9 cellular contexts compared by ENCODE assay signal in genomic region chr13:113862191-113862765, GRCh38. TPM values are rescaled to one million over a fixed set of nuclear protein-coding genes. Genes with fewer than 3 reads are reported as not detected.
DNase-seq lines count a peak whose midpoint lies in the region; ATAC-seq, FAIRE-seq and TF ChIP-seq lines count a peak whose summit lies in the region.
"Had no signal": no experiment of that assay in that cellular context is flagged by ENCODE, and none has a peak within 500 bp of the region (broad histone marks: within the 10 kb centered on the region; RNA-seq: fewer than 3 reads in every experiment).

No MANE protein-coding gene starts in this region.

- TF ChIP-seq POLR2A in right lobe of liver (IDR thresholded peaks at IDR 0.05): no peak
- no peak for TF ChIP-seq POLR2A in HepG2 (IDR thresholded peaks at IDR 0.05; ENCODE audit: insufficient read depth in 1 of 2, low read depth in 2 of 2, low read length in 2 of 2)

- no peaks in the 10 kb centered on the region for H4K20me1 ChIP-seq in HepG2 (ENCODE audit: insufficient read depth, low read length)

- H3K79me2 ChIP-seq in HepG2 (ENCODE audit: insufficient read depth, low read length): no peaks in the 10 kb centered on the region

- H3K4me1 Mint-ChIP-seq in dendritic cell treated with granulocyte-macrophage colony-stimulating factor and Interleukin-4, amounts not matched to agents 40 ng/mL and 50 ng/mL, for 4 days (ENCODE audit: low read depth): peaks cover 67% of the 10 kb centered on the region

- no peak for TF ChIP-seq RAD21 in HepG2 (CRISPR knock-in tag; IDR thresholded peaks at IDR 0.05)

- H3K4me1 ChIP-seq in right lobe of liver (peaks cover 0 to 27% (median 0%) of the 10 kb centered on the region in 4 donors), HepG2 (ENCODE audit: insufficient read depth, low read length) (peaks cover 37% of the 10 kb centered on the region)

- peaks cover 64% of the 10 kb centered on the region for H3K36me3 Mint-ChIP-seq in dendritic cell treated with granulocyte-macrophage colony-stimulating factor and Interleukin-4, amounts not matched to agents 40 ng/mL and 50 ng/mL, for 4 days (ENCODE audit: low read depth)

- H3K27ac ChIP-seq in right lobe of liver (no peak overlapping the region), HepG2 (ENCODE audit: extremely low read length, insufficient read depth, low read length) (no peak overlapping the region)

- no peak for FAIRE-seq in HepG2 (lab: Jason Lieb, UNC)

- in situ Hi-C loops in HepG2 (cut with HindIII; ENCODE audit: extremely low pct_ligation_motif_present, low pct_unique_long_range_greater_than_20kb): no loop called here

- CTCF ChIA-PET in HepG2 (lab: Yijun Ruan, JAX; ENCODE audit: low intra/inter-chr PET ratio, low total read pairs): no interaction called here

- no peak for DNase-seq in right lobe of liver
- no peak for DNase-seq in HepG2 (ENCODE audit: low spot score)
- DNase-seq in myocyte (ENCODE audit: low read depth): peak; percentile 40
- no peak for DNase-seq in AML-193 (lab: John Stamatoyannopoulos, UW)
- DNase-seq in NCI-H1930 (lab: John Stamatoyannopoulos, UW): no peak
- no peak for DNase-seq in A172 (ENCODE audit: low spot score)
- DNase-seq: effector CD8-positive, alpha-beta T cell had no signal

- H3K4me3 ChIP-seq in right lobe of liver (peak overlapping the region in 2 of 3 donors; percentile 66 to 72), HepG2 (replicated peaks in 1 of 3; ENCODE audit: insufficient read depth in 1 of 3, low read depth in 2 of 3, low read length in 3 of 3) (no peak overlapping the region)

- H3K9me3 ChIP-seq in right lobe of liver (no peaks in the 10 kb centered on the region), HepG2 (ENCODE audit: low read length) (no peaks in the 10 kb centered on the region)

- H3K4me2 ChIP-seq in HepG2 (ENCODE audit: low read depth, low read length): no peak overlapping the region

- H3K9ac ChIP-seq in HepG2 (ENCODE audit: insufficient read depth, low read depth, low read length): no peak overlapping the region

- H3K27me3 ChIP-seq in right lobe of liver (no peaks in the 10 kb centered on the region), HepG2 (ENCODE audit: control insufficient read depth in 1 of 2, insufficient read depth in 2 of 2, low read length in 2 of 2) (peaks cover 4 to 15% of the 10 kb centered on the region in 2 experiments; a peak in 4 of 5 replicates)

- H3K36me3 ChIP-seq in right lobe of liver (no peaks in the 10 kb centered on the region), HepG2 (replicated peaks in 1 of 2; ENCODE audit: control insufficient read depth in 1 of 2, insufficient read depth in 2 of 2, low read length in 2 of 2) (no peaks in the 10 kb centered on the region)

- POLR2A ChIA-PET in HepG2 (lab: Yijun Ruan, JAX): no interaction called here

- WGBS in right lobe of liver (ENCODE audit: insufficient coverage, low coverage, low lambda C conversion rate, missing lambda C conversion rate): 93% methylated on average over 6 of the region's 21 CpGs
- 89% methylated on average over 9 of the region's 21 CpGs for WGBS in HepG2 (ENCODE audit: low lambda C conversion rate)

- ATAC-seq in right lobe of liver: no peak
- ATAC-seq in HepG2: no peak
- no peak for ATAC-seq in GM21360 (IDR thresholded peaks at IDR 0.05; ENCODE audit: unreplicated experiment)

- no TSS peak for BruUV-seq in HepG2 (replicated peaks; lab: Mats Ljungman, UMichigan)

- H3K4me3 Mint-ChIP-seq in dendritic cell treated with granulocyte-macrophage colony-stimulating factor and Interleukin-4, amounts not matched to agents 40 ng/mL and 50 ng/mL, for 4 days: peak overlapping the region; percentile 92

- peaks cover 21% of the 10 kb centered on the region for H3K27me3 Mint-ChIP-seq in dendritic cell treated with granulocyte-macrophage colony-stimulating factor and Interleukin-4, amounts not matched to agents 40 ng/mL and 50 ng/mL, for 4 days

- TF ChIP-seq CTCF in right lobe of liver (IDR thresholded peaks at IDR 0.05) (no peak), HepG2 (CRISPR knock-in tag; IDR thresholded peaks at IDR 0.05) (no peak)

- H3K27ac Mint-ChIP-seq in dendritic cell treated with granulocyte-macrophage colony-stimulating factor and Interleukin-4, amounts not matched to agents 40 ng/mL and 50 ng/mL, for 4 days: peak overlapping the region; percentile 93

- intact Hi-C loops in right lobe of liver (cut with DNase I): no loop called here
- intact Hi-C loops in HepG2 (cut with micrococcal nuclease; ENCODE audit: unreplicated experiment): no loop called here
- intact Hi-C loops in dendritic cell treated with granulocyte-macrophage colony-stimulating factor and Interleukin-4, amounts not matched to agents 40 ng/mL and 50 ng/mL, for 4 days (cut with micrococcal nuclease): loop anchor here (10.0 kb wide), 1 partner anchor 73 kb away; no protein-coding TSS in a partner anchor

- TF ChIP-seq EP300 in HepG2 (IDR thresholded peaks at IDR 0.05; ENCODE audit: low read depth in 2 of 2, low read length in 2 of 2) (no peak), HepG2 (CRISPR knock-in tag; IDR thresholded peaks at IDR 0.05; ENCODE audit: borderline replicate concordance) (no peak)

- no peaks in the 10 kb centered on the region for H3K9me3 Mint-ChIP-seq in dendritic cell treated with granulocyte-macrophage colony-stimulating factor and Interleukin-4, amounts not matched to agents 40 ng/mL and 50 ng/mL, for 4 days

- H2AFZ ChIP-seq in HepG2 (ENCODE audit: low read length): no peak overlapping the region

TF ChIP-seq in HepG2, 621 proteins besides CTCF, POLR2A, EP300 and RAD21:
- TF ChIP-seq ZNF101 (CRISPR knock-in tag; IDR thresholded peaks at IDR 0.05; ENCODE audit: borderline replicate concordance, low read depth): no peak
- no peak for TF ChIP-seq NR1H2 (CRISPR knock-in tag; IDR thresholded peaks at IDR 0.05; ENCODE audit: borderline replicate concordance, low read depth)

RNA-seq across cellular contexts. Expression of gene GAS6, which starts 1.6 kb away (rescaled TPM):
- 10 to 100 TPM; 11.9 to 48.5 (median 27.2) TPM for total RNA-seq in right lobe of liver
- 0.09 and 0.11 TPM in 2 replicates for total RNA-seq in HepG2 (2016; rRNA removed; fragmentation: Illumina TruSeq; extraction: Trizol)
- total RNA-seq in HepG2 (2016; cell fraction: cytosol; rRNA removed; fragmentation: Illumina TruSeq; extraction: Trizol; ENCODE audit: low read depth): 0.09 TPM in 1 of 2 replicates, not detected in the other
- 0.09 TPM in 1 of 2 replicates, not detected in the other for total RNA-seq in HepG2 (2016; cell fraction: insoluble cytoplasmic fraction; rRNA removed; fragmentation: Illumina TruSeq; extraction: Trizol)
- total RNA-seq in HepG2 (2016; cell fraction: membrane; rRNA removed; fragmentation: Illumina TruSeq; extraction: Trizol): 0.19 and 0.21 TPM in 2 replicates
- total RNA-seq in HepG2 (2016; cell fraction: nucleus; rRNA removed; fragmentation: Illumina TruSeq; extraction: Trizol): 0.28 TPM in 1 of 2 replicates, not detected in the other
- polyA plus RNA-seq in HepG2 (2011; rRNA removed): 0.21 and 0.24 TPM in 2 replicates
- 0.14 and 0.34 TPM in 2 replicates for polyA plus RNA-seq in HepG2 (2011; cell fraction: cytosol; rRNA removed)
- polyA plus RNA-seq in HepG2 (2011; cell fraction: nucleus; rRNA removed): 0.57 and 0.93 TPM in 2 replicates
- polyA plus RNA-seq in HepG2 (2012): 0.13 and 0.23 TPM in 2 replicates
- 0.05 and 0.14 TPM in 2 replicates for polyA plus RNA-seq in HepG2 (2016; cell fraction: cytosol; fragmentation: Illumina TruSeq; extraction: Trizol; ENCODE audit: low read depth)
- polyA plus RNA-seq in HepG2 (2016; cell fraction: insoluble cytoplasmic fraction; fragmentation: Illumina TruSeq; extraction: Trizol; ENCODE audit: low read depth): 0.09 and 0.13 TPM in 2 replicates
- 0.15 and 0.21 TPM in 2 replicates for polyA plus RNA-seq in HepG2 (2016; cell fraction: membrane; fragmentation: Illumina TruSeq; extraction: Trizol; ENCODE audit: low read depth)
- polyA plus RNA-seq in HepG2 (2016; cell fraction: nucleus; fragmentation: Illumina TruSeq; extraction: Trizol; ENCODE audit: insufficient read depth, low read depth): 0.52 and 0.59 TPM in 2 replicates
- polyA minus RNA-seq in HepG2 (2011; rRNA and poly(A)+ RNA removed; ENCODE audit: low replicate concordance): 0.16 and 5.7 TPM in 2 replicates
- polyA minus RNA-seq in HepG2 (2011; cell fraction: cytosol; rRNA and poly(A)+ RNA removed): not detected in 2 replicates
- polyA minus RNA-seq in HepG2 (2011; cell fraction: nucleus; rRNA and poly(A)+ RNA removed): 0.13 TPM in 1 of 2 replicates, not detected in the other
- total RNA-seq in myocyte: 169 and 172 TPM in 2 replicates
- 847 TPM for polyA plus RNA-seq in myocyte (2012)
- total RNA-seq in A172 (2014; rRNA removed; shearing (Covaris generic)): 30.7 and 55.3 TPM in 2 replicates

Comparison
In these comparisons a context has a peak if more than half of its experiments do, and no peak if none do; other contexts are left out.
1. H3K4me3 ChIP-seq: peak in right lobe of liver (2 of 3); none in HepG2 (0 of 3).
2. RNA of gene GAS6, which starts 1.6 kb away (total RNA-seq): 169 to 172 TPM in myocyte, 30.7 to 55.3 TPM in A172 and 11.9 to 48.5 TPM in right lobe of liver; 0.09 to 0.28 TPM in HepG2; every median in the first group is over 10 times any median in the second.